Comparison of ENCODE assay signal across 16 cellular contexts in the genomic region with DNA sequence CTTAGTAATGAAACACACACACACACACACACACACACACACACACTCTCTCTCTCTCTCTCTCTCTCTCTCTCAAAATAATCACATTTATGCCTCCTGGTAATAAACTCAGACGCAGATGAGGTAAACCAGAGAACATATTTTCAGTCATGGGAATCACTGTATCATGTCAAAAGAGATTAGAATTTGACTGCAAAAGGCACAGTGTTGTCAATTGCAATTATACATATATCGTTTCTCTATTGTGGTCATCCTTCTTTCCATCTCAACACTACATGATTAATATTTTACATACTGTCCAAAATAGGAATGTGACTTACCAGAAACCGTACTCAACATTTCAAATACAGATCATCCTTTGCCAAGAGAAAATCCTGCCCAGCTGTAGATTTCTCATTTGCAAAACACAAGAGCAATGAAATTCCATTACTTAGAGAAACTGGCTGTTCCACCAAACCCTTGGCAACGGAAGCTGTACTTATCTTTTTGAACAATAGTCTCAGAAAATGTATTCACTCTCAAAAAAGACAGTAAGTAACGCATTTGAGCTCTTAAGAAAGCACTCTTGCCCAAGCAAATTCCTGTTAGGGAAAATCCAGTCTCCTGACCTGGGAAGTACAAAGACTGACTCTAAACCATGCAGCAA. TPM values are rescaled to one million over a fixed set of nuclear protein-coding genes. Genes with fewer than 3 reads are reported as not detected.
DNase-seq lines count a peak whose midpoint lies in the region; ATAC-seq, FAIRE-seq and TF ChIP-seq lines count a peak whose summit lies in the region.
"Had no signal": no experiment of that assay in that cellular context is flagged by ENCODE, and none has a peak within 500 bp of the region (broad histone marks: within the 10 kb centered on the region; RNA-seq: fewer than 3 reads in every experiment).

No MANE protein-coding gene starts in this region.

- H3K4me2 ChIP-seq in astrocyte (ENCODE audit: low read length): no peak overlapping the region

- H3K27me3 ChIP-seq in astrocyte (ENCODE audit: insufficient read depth, low read length) (no peaks in the 10 kb centered on the region), tibial artery (no peaks in the 10 kb centered on the region)
- H3K27me3 ChIP-seq: cardiac muscle cell had no signal

- no peaks in the 10 kb centered on the region for H3K9me3 ChIP-seq in astrocyte (ENCODE audit: insufficient read depth, low read depth, low read length)
- H3K9me3 ChIP-seq in tibial artery: no peaks in the 10 kb centered on the region

- H3K27me3 Mint-ChIP-seq in astrocyte (ENCODE audit: low read depth, unreplicated experiment): no peaks in the 10 kb centered on the region
- no peaks in the 10 kb centered on the region for H3K27me3 Mint-ChIP-seq in neural crest cell (ENCODE audit: low read depth)
- H3K27me3 Mint-ChIP-seq in activated T-cell treated with anti-CD3 and anti-CD28 coated beads, Interleukin-2, amount 50 U/mL, for 24 hours: no peaks in the 10 kb centered on the region

- H3K4me1 ChIP-seq in astrocyte (ENCODE audit: insufficient read depth, low read length) (peaks cover 10% of the 10 kb centered on the region), tibial artery (peaks cover 0 to 78% (median 31%) of the 10 kb centered on the region in 4 donors)

- H3K27ac Mint-ChIP-seq in astrocyte (ENCODE audit: unreplicated experiment): no peak overlapping the region
- peak overlapping the region; percentile 96 for H3K27ac Mint-ChIP-seq in neural crest cell (ENCODE audit: unreplicated experiment)
- H3K27ac Mint-ChIP-seq in activated T-cell treated with anti-CD3 and anti-CD28 coated beads, Interleukin-2, amount 50 U/mL, for 24 hours: no peak overlapping the region
- H3K27ac Mint-ChIP-seq: CD8-positive, alpha-beta T cell had no signal

- intact Hi-C loops in tibial artery (cut with DNase I; ENCODE audit: low total_unique reads): no loop called here

- H3K36me3 Mint-ChIP-seq in astrocyte (ENCODE audit: low read depth, unreplicated experiment) (peaks cover 10% of the 10 kb centered on the region), neural crest cell (ENCODE audit: low read depth) (peaks cover 21% of the 10 kb centered on the region)
- no peaks in the 10 kb centered on the region for H3K36me3 Mint-ChIP-seq in activated T-cell treated with anti-CD3 and anti-CD28 coated beads, Interleukin-2, amount 50 U/mL, for 24 hours (ENCODE audit: low read depth)
- H3K36me3 Mint-ChIP-seq: CD8-positive, alpha-beta T cell had no signal

- H3K4me1 Mint-ChIP-seq in astrocyte (ENCODE audit: low read depth, unreplicated experiment) (peaks cover 29% of the 10 kb centered on the region), neural crest cell (peaks cover 9% of the 10 kb centered on the region)
- no peaks in the 10 kb centered on the region for H3K4me1 Mint-ChIP-seq in activated T-cell treated with anti-CD3 and anti-CD28 coated beads, Interleukin-2, amount 50 U/mL, for 24 hours (ENCODE audit: low read depth)

- H3K79me2 ChIP-seq in astrocyte (ENCODE audit: insufficient read depth, low read length): no peaks in the 10 kb centered on the region

- TF ChIP-seq CTCF in astrocyte (IDR thresholded peaks at IDR 0.05; ENCODE audit: insufficient read depth, low read depth, low read length): no peak
- no peak for TF ChIP-seq CTCF in fibroblast of the aortic adventitia (IDR thresholded peaks at IDR 0.05; ENCODE audit: insufficient read depth, low read length)
- TF ChIP-seq CTCF in neural crest cell (conservative IDR thresholded peaks at IDR 0.05): no peak
- TF ChIP-seq CTCF in tibial artery (IDR thresholded peaks at IDR 0.05): no peak

- H3K27ac ChIP-seq in astrocyte (ENCODE audit: low read depth, low read length) (no peak overlapping the region), tibial artery (peak overlapping the region; percentile 37 to 55)
- H3K27ac ChIP-seq: cardiac muscle cell, VCaP had no signal

- no peak overlapping the region for H3K9ac ChIP-seq in astrocyte (ENCODE audit: low read length)

- no peaks in the 10 kb centered on the region for H4K20me1 ChIP-seq in astrocyte (ENCODE audit: insufficient read depth, low read length)

- no peak overlapping the region for H2AFZ ChIP-seq in astrocyte (ENCODE audit: low read depth, low read length)

- H3K4me3 ChIP-seq in astrocyte (ENCODE audit: insufficient read depth, low read depth, low read length) (no peak overlapping the region), fibroblast of the aortic adventitia (ENCODE audit: low read depth, low read length) (no peak overlapping the region), tibial artery (no peak overlapping the region)
- H3K4me3 ChIP-seq: cardiac muscle cell had no signal

- H3K36me3 ChIP-seq in astrocyte (ENCODE audit: insufficient read depth, low read length) (no peaks in the 10 kb centered on the region), tibial artery (peaks cover 0 to 22% (median 14%) of the 10 kb centered on the region in 3 donors)

- H3K9me3 Mint-ChIP-seq in astrocyte (ENCODE audit: unreplicated experiment): no peaks in the 10 kb centered on the region
- no peaks in the 10 kb centered on the region for H3K9me3 Mint-ChIP-seq in neural crest cell
- H3K9me3 Mint-ChIP-seq in activated T-cell treated with anti-CD3 and anti-CD28 coated beads, Interleukin-2, amount 50 U/mL, for 24 hours: no peaks in the 10 kb centered on the region
- H3K9me3 Mint-ChIP-seq: CD8-positive, alpha-beta T cell had no signal

- peak; percentile 80 for FAIRE-seq in astrocyte (lab: Jason Lieb, UNC)

- ATAC-seq in GM21447 (IDR thresholded peaks at IDR 0.05; ENCODE audit: unreplicated experiment): no peak
- ATAC-seq: CD8-positive, alpha-beta T cell had no signal

- H3K4me3 Mint-ChIP-seq in astrocyte (ENCODE audit: unreplicated experiment) (no peak overlapping the region), neural crest cell (peak overlapping the region; percentile 4)
- no peak overlapping the region for H3K4me3 Mint-ChIP-seq in activated T-cell treated with anti-CD3 and anti-CD28 coated beads, Interleukin-2, amount 50 U/mL, for 24 hours
- H3K4me3 Mint-ChIP-seq: CD8-positive, alpha-beta T cell had no signal

- DNase-seq in astrocyte (ENCODE audit: low read depth): peak; percentile 85
- peak; percentile 100 for DNase-seq in fibroblast of the aortic adventitia (ENCODE audit: low read depth)
- DNase-seq in neural crest cell (ENCODE audit: low read depth, low spot score): no peak
- no peak for DNase-seq in tibial artery
- no peak for DNase-seq in activated T-cell treated with anti-CD3 and anti-CD28 coated beads, Interleukin-2, amount 50 U/mL, for 24 hours
- DNase-seq in occipital lobe (lab: John Stamatoyannopoulos, UW): no peak
- no peak for DNase-seq in activated gamma-delta T cell (lab: John Stamatoyannopoulos, UW)
- DNase-seq: activated gamma-delta T cell treated with Interleukin-2 at 50 U/mL for 16 hours; CD8-positive, alpha-beta T cell; mammary epithelial cell; NCI-H1092; NCI-H345 had no signal

RNA-seq across cellular contexts. Expression of a gene that starts 24.3 kb away (rescaled TPM):
- 19.8 and 25.2 TPM in 2 replicates for total RNA-seq in astrocyte
- 40.5 and 76.8 TPM in 2 replicates for total RNA-seq in fibroblast of the aortic adventitia (ENCODE audit: low replicate concordance)
- 11.3 and 12.2 TPM in 2 replicates for total RNA-seq in neural crest cell
- total RNA-seq in occipital lobe: 59.3 TPM
- total RNA-seq: activated CD8-positive, alpha-beta memory T cell treated with anti-CD3 and anti-CD28 coated beads for 36 hours; CD8-positive, alpha-beta T cell had no signal

Comparison
In these comparisons a context has a peak if more than half of its experiments do, and no peak if none do; other contexts are left out.
1. DNase-seq: peak in astrocyte (single experiment) and fibroblast of the aortic adventitia (single experiment); none in neural crest cell (single experiment), tibial artery (0 of 2), activated T-cell treated with anti-CD3 and anti-CD28 coated beads, Interleukin-2, amount 50 U/mL, for 24 hours (single experiment), occipital lobe (single experiment) and activated gamma-delta T cell (single experiment).